1 cellular context compared by ENCODE assay signal in genomic region chr11:60926500-60926899, GRCh38.
TF ChIP-seq lines count a peak whose summit lies in the region.

No MANE protein-coding gene starts in this region.

TF ChIP-seq in K562, 482 proteins besides CTCF, POLR2A, EP300 and RAD21:
- TF ChIP-seq RFX1 (IDR thresholded peaks at IDR 0.05) (peak; percentile 77), IFI16 (CRISPR knock-in tag; IDR thresholded peaks at IDR 0.05) (no peak)
TF ChIP-seq in K562: peak in this region for 1.
